Comparison of ENCODE assay signal across 15 cellular contexts in the genomic region with DNA sequence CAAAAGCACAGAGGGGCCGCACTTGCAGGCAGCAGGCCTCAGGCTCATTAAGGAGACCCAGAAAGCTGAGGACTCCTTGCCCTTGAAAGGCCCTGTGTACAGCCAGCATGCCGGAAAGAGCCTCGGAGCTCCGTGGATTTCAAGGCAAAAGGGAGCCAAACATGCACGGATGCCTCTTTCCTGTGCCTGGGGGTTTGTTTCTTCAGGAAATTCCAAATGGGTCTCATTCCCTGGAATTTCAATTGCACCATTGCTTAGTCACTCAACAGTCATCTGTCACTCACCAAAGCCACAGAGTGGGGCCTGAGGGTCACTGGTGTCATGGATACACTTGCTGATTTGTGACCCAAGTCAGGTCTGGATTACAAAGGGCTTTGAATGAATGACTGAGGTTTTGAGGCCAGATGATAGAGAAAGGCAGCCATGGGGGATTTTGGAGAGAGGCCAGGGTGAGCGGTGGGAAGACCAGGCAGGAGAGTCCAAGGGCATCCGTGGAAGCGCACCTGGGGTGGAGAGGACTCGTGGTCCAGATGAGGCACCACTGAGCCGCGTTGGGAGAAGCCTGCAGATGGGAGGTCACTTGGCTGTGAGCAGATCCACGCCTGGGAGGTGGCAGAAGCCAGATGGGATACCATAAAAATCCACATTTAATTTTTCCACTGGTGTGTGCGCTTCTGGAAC.
DNase-seq lines count a peak whose midpoint lies in the region; ATAC-seq, FAIRE-seq and TF ChIP-seq lines count a peak whose summit lies in the region.
"Had no signal": no experiment of that assay in that cellular context is flagged by ENCODE, and none has a peak within 500 bp of the region (broad histone marks: within the 10 kb centered on the region; RNA-seq: fewer than 3 reads in every experiment).

No MANE protein-coding gene starts in this region.

- no peak overlapping the region for H3K27ac ChIP-seq in colonic mucosa

- H3K36me3 ChIP-seq in BJ (ENCODE audit: control insufficient read depth, insufficient read depth, low read length) (no peaks in the 10 kb centered on the region), bronchial epithelial cell (ENCODE audit: control insufficient read depth, insufficient read depth, low read length) (no peaks in the 10 kb centered on the region), colonic mucosa (no peaks in the 10 kb centered on the region)

- FAIRE-seq in HTR-8/SVneo (lab: Jason Lieb, UNC) (peak; percentile 83), bronchial epithelial cell (lab: Jason Lieb, UNC) (no peak)
- FAIRE-seq: D721Med had no signal

- no peak for ATAC-seq in GM21786 (IDR thresholded peaks at IDR 0.05; ENCODE audit: unreplicated experiment)

- H3K4me3 ChIP-seq in BJ (ENCODE audit: low read depth, low read length) (no peak overlapping the region), bronchial epithelial cell (ENCODE audit: low read depth, low read length) (no peak overlapping the region), colonic mucosa (no peak overlapping the region)

- intact Hi-C loops in colonic mucosa (cut with DNase I) = no loop called here

- POLR2A ChIA-PET in BJ (lab: Charles Lee) = interaction anchor here (1.1 kb wide), 1 partner anchor 16 kb away, joined by 3 read pairs; no protein-coding TSS in a partner anchor
- POLR2A ChIA-PET in HEK293T (lab: Yijun Ruan, JAX) = no interaction called here

- no peak overlapping the region for H3K9ac ChIP-seq in colonic mucosa (ENCODE audit: low read depth in 2 of 2, low read length in 2 of 2)

- no peaks in the 10 kb centered on the region for H3K9me3 ChIP-seq in colonic mucosa

- CTCF ChIA-PET in BJ (lab: Yijun Ruan, JAX) (interaction anchor here (0.6 to 1.7 kb wide), 5 partner anchors 11 to 98 kb away, joined by 3 to 6 read pairs (median 4); no protein-coding TSS in a partner anchor), HEK293T (lab: Yijun Ruan, JAX) (no interaction called here)

- H3K4me1 ChIP-seq in colonic mucosa = no peaks in the 10 kb centered on the region

- DNase-seq in BJ (ENCODE audit: low read depth) (peak; percentile 67), HTR-8/SVneo (ENCODE audit: insufficient read length, low spot score) (peak; percentile 90), bronchial epithelial cell (ENCODE audit: low read depth) (peak; percentile 80), kidney glomerular epithelial cell (lab: John Stamatoyannopoulos, UW) (peak; percentile 23), HEK293T (ENCODE audit: extremely low spot score) (no peak), NCI-H146 treated with DMSO at 0.1 percent for 48 hours (lab: John Stamatoyannopoulos, UW; ENCODE audit: unreplicated experiment) (no peak), colonic mucosa (no peak)
- DNase-seq: activated B cell treated with CpG ODN at 0.5 μM for 24 hours; activated effector memory CD4-positive, alpha-beta T cell treated with anti-CD3 and anti-CD28 coated beads, Interleukin-2, amount 50 U/mL, for 16 hours; cortex of kidney; GOT3; NCI-H1048; nephron progenitor cell had no signal

- no peak for TF ChIP-seq CTCF in BJ (IDR thresholded peaks at IDR 0.05; ENCODE audit: insufficient read depth, low read depth, low read length)
- TF ChIP-seq CTCF in bronchial epithelial cell (IDR thresholded peaks at IDR 0.05; ENCODE audit: insufficient read depth, low read length, severe bottlenecking) = no peak
- no peak for TF ChIP-seq CTCF in colonic mucosa (IDR thresholded peaks at IDR 0.05)

- H3K27me3 ChIP-seq in BJ (ENCODE audit: control insufficient read depth, insufficient read depth, low read length) (no peaks in the 10 kb centered on the region), bronchial epithelial cell (ENCODE audit: control insufficient read depth, insufficient read depth, low read length) (no peaks in the 10 kb centered on the region), colonic mucosa (no peaks in the 10 kb centered on the region)

TF ChIP-seq in HEK293T, 16 proteins besides CTCF, POLR2A, EP300 and RAD21:
- no peak for TF ChIP-seq SUZ12 (IDR thresholded peaks at IDR 0.05)
- TF ChIP-seq L3MBTL2 (conservative IDR thresholded peaks at IDR 0.05) = no peak
- no peak for TF ChIP-seq FOXK2 (IDR thresholded peaks at IDR 0.05)
- no peak for TF ChIP-seq SP1 (IDR thresholded peaks at IDR 0.05)
- TF ChIP-seq PKNOX1 (IDR thresholded peaks at IDR 0.05) = no peak
- no peak for TF ChIP-seq ZNF384 (IDR thresholded peaks at IDR 0.05)
- TF ChIP-seq ARNT (IDR thresholded peaks at IDR 0.05) = no peak
- no peak for TF ChIP-seq TARDBP (IDR thresholded peaks at IDR 0.05)
- TF ChIP-seq BHLHE40 (IDR thresholded peaks at IDR 0.05; ENCODE audit: borderline replicate concordance) = no peak
- TF ChIP-seq ELF4 (IDR thresholded peaks at IDR 0.05) = no peak
- TF ChIP-seq NFRKB (IDR thresholded peaks at IDR 0.05) = no peak
- no peak for TF ChIP-seq FOXM1 (IDR thresholded peaks at IDR 0.05; ENCODE audit: borderline replicate concordance)
- TF ChIP-seq LEF1 (IDR thresholded peaks at IDR 0.05; ENCODE audit: borderline replicate concordance) = no peak
- TF ChIP-seq CTBP1 (IDR thresholded peaks at IDR 0.05; ENCODE audit: borderline replicate concordance) = no peak
- no peak for TF ChIP-seq FOXA1 (IDR thresholded peaks at IDR 0.05)

Comparison
In these comparisons a context has a peak if more than half of its experiments do, and no peak if none do; other contexts are left out.
1. DNase-seq: peak in BJ (single experiment), HTR-8/SVneo (single experiment), bronchial epithelial cell (single experiment) and kidney glomerular epithelial cell (single experiment); none in HEK293T (single experiment), NCI-H146 treated with DMSO at 0.1 percent for 48 hours (single experiment) and colonic mucosa (single experiment).